In the genomic region with DNA sequence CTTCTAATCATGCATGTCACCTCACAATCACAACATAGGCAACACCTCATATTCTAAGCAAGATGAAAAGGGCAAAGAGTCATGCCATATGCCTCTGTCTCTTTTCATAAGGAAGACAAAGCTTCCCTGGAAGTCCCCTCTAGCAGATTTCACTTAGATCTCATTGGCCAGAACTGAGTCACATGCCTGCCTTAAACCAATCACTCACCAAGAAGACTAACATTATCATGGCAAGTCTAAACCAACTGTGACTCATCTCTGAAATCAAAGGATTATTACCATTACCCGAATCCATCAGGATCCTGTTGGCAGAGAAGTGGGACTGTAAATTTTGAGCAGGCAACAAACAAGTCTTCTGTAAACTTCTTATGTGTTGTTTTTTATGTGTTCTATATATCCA, we compare ENCODE assay signal across 16 cellular contexts. TPM values are rescaled to one million over a fixed set of nuclear protein-coding genes. Genes with fewer than 3 reads are reported as not detected.
A peak's percentile ranks its signal among the peaks of the same experiment; 100 is the strongest.
DNase-seq lines count a peak whose midpoint lies in the region; ATAC-seq, FAIRE-seq and TF ChIP-seq lines count a peak whose summit lies in the region.
"Had no signal": no experiment of that assay in that cellular context is flagged by ENCODE, and none has a peak within 500 bp of the region (broad histone marks: within the 10 kb centered on the region; RNA-seq: fewer than 3 reads in every experiment).

No MANE protein-coding gene starts in this region.

- TF ChIP-seq EP300 in sigmoid colon (IDR thresholded peaks at IDR 0.05): no peak

- POLR2A ChIA-PET in PC-3 (lab: Charles Lee; ENCODE audit: unreplicated experiment): no interaction called here
- POLR2A ChIA-PET in endothelial cell of umbilical vein (lab: Charles Lee): no interaction called here

- H2AFZ ChIP-seq in PC-3 (ENCODE audit: low read length) (no peak overlapping the region), endothelial cell of umbilical vein (ENCODE audit: low read depth, low read length) (no peak overlapping the region)
- H2AFZ ChIP-seq: neural progenitor cell had no signal

- H3K4me1 ChIP-seq in PC-3 (ENCODE audit: insufficient read depth, low read length) (peaks cover 10% of the 10 kb centered on the region; the same call in 1 of the 2 replicates), endothelial cell of umbilical vein (ENCODE audit: control insufficient read depth, extremely low read depth, insufficient read depth, low read length) (peaks cover 31% of the 10 kb centered on the region), sigmoid colon (peaks cover 0 to 83% (median 71%) of the 10 kb centered on the region in 4 donors)

- no peak overlapping the region for H3K4me2 ChIP-seq in PC-3 (ENCODE audit: low read length)
- H3K4me2 ChIP-seq in endothelial cell of umbilical vein (ENCODE audit: insufficient read depth, low read length): no peak overlapping the region
- H3K4me2 ChIP-seq: neural progenitor cell had no signal

- H3F3A ChIP-seq in PC-3 (ENCODE audit: low read length, unreplicated experiment): no peaks in the 10 kb centered on the region

- H3K4me3 Mint-ChIP-seq in activated T-cell treated with anti-CD3 and anti-CD28 coated beads, Interleukin-2, amount 50 U/mL, for 4 hours: no peak overlapping the region
- H3K4me3 Mint-ChIP-seq: dendritic cell treated with granulocyte-macrophage colony-stimulating factor and Interleukin-4, amounts not matched to agents 40 ng/mL and 50 ng/mL, for 4 days; memory B cell; neural progenitor cell had no signal

- no peaks in the 10 kb centered on the region for H3K9me3 Mint-ChIP-seq in activated T-cell treated with anti-CD3 and anti-CD28 coated beads, Interleukin-2, amount 50 U/mL, for 4 hours
- H3K9me3 Mint-ChIP-seq: dendritic cell treated with granulocyte-macrophage colony-stimulating factor and Interleukin-4, amounts not matched to agents 40 ng/mL and 50 ng/mL, for 4 days; memory B cell; neural progenitor cell had no signal

- intact Hi-C loops in PC-3 (cut with micrococcal nuclease): no loop called here
- intact Hi-C loops in endothelial cell of umbilical vein (cut with micrococcal nuclease): no loop called here
- intact Hi-C loops in sigmoid colon (cut with DNase I): no loop called here
- intact Hi-C loops in lower leg skin (cut with DNase I; ENCODE audit: low total_unique reads): no loop called here

- BruUV-seq in PC-3 (replicated peaks; lab: Mats Ljungman, UMichigan): no TSS peak
- no TSS peak for BruUV-seq in endothelial cell of umbilical vein (replicated peaks; lab: Mats Ljungman, UMichigan)

- H3K36me3 Mint-ChIP-seq in activated T-cell treated with anti-CD3 and anti-CD28 coated beads, Interleukin-2, amount 50 U/mL, for 4 hours (ENCODE audit: insufficient read depth): no peaks in the 10 kb centered on the region
- H3K36me3 Mint-ChIP-seq: memory B cell, neural progenitor cell had no signal

- H3K4me3 ChIP-seq in PC-3 (ENCODE audit: low read length) (no peak overlapping the region), endothelial cell of umbilical vein (replicated peaks in 1 of 3; ENCODE audit: insufficient read depth in 1 of 3, low read depth in 1 of 3, low read length in 3 of 3) (no peak overlapping the region), sigmoid colon (no peak overlapping the region), lower leg skin (ENCODE audit: low read depth, poor library complexity, severe bottlenecking) (no peak overlapping the region)
- H3K4me3 ChIP-seq: neural progenitor cell had no signal

- H3K4me1 Mint-ChIP-seq in activated T-cell treated with anti-CD3 and anti-CD28 coated beads, Interleukin-2, amount 50 U/mL, for 4 hours (ENCODE audit: low read depth): no peaks in the 10 kb centered on the region
- H3K4me1 Mint-ChIP-seq: neural progenitor cell had no signal

- no peaks in the 10 kb centered on the region for H3K9me3 ChIP-seq in PC-3 (ENCODE audit: low read length)
- no peaks in the 10 kb centered on the region for H3K9me3 ChIP-seq in endothelial cell of umbilical vein (replicated peaks; ENCODE audit: control insufficient read depth, insufficient read depth, low read length)
- H3K9me3 ChIP-seq in sigmoid colon: no peaks in the 10 kb centered on the region

- peaks cover 26% of the 10 kb centered on the region for H3K27me3 Mint-ChIP-seq in activated T-cell treated with anti-CD3 and anti-CD28 coated beads, Interleukin-2, amount 50 U/mL, for 4 hours (ENCODE audit: low read depth)

- peaks cover 68% of the 10 kb centered on the region for H3K36me3 ChIP-seq in PC-3 (ENCODE audit: low read depth, low read length)
- H3K36me3 ChIP-seq in endothelial cell of umbilical vein (ENCODE audit: control insufficient read depth in 2 of 2, extremely low read depth in 1 of 2, insufficient read depth in 2 of 2, low read length in 2 of 2): peaks cover 39 to 58% of the 10 kb centered on the region in 2 experiments
- H3K36me3 ChIP-seq in sigmoid colon: peaks cover 0 to 16% (median 4%) of the 10 kb centered on the region in 4 donors
- H3K36me3 ChIP-seq: neural progenitor cell had no signal

- DNase-seq in ELR (ENCODE audit: low read depth) (peak; percentile 61), PC-3 (peak; percentile 50), endothelial cell of umbilical vein (ENCODE audit: low read depth, low spot score) (peak; percentile 63), sigmoid colon (no peak), lower leg skin (ENCODE audit: low spot score in 2 of 2) (no peak)
- no peak for DNase-seq in activated T-cell treated with anti-CD3 and anti-CD28 coated beads, Interleukin-2, amount 50 U/mL, for 4 hours
- DNase-seq: DMS79 treated with DMSO at 0.1 percent for 48 hours, NCI-H146, NCI-H446 had no signal

- H3K27me3 ChIP-seq in PC-3 (ENCODE audit: low read length): no peaks in the 10 kb centered on the region
- H3K27me3 ChIP-seq in endothelial cell of umbilical vein (ENCODE audit: control insufficient read depth in 2 of 2, insufficient read depth in 2 of 2, low read length in 2 of 2): no peaks in the 10 kb centered on the region
- H3K27me3 ChIP-seq in sigmoid colon: no peaks in the 10 kb centered on the region
- H3K27me3 ChIP-seq: neural progenitor cell had no signal

- 62 to 70% methylated on average over 1 of the region's 1 CpG for WGBS in sigmoid colon, 2 donors
- WGBS in lower leg skin, 2 donors: 26 to 30% methylated on average over 1 of the region's 1 CpG

- ATAC-seq in PC-3 (peak; percentile 61; the same call in 1 of the 2 replicates), GM19395 (IDR thresholded peaks at IDR 0.05; ENCODE audit: unreplicated experiment) (no peak), HG02852 (IDR thresholded peaks at IDR 0.05; ENCODE audit: unreplicated experiment) (no peak)
- no peak for ATAC-seq in activated T-cell treated with anti-CD3 and anti-CD28 coated beads, Interleukin-2, amount 50 U/mL, for 4 hours

- H3K79me2 ChIP-seq in PC-3 (ENCODE audit: low read length): peaks cover 74% of the 10 kb centered on the region
- H3K79me2 ChIP-seq in endothelial cell of umbilical vein (ENCODE audit: control insufficient read depth, insufficient read depth, low read length): peaks cover 93% of the 10 kb centered on the region

- H3K27ac ChIP-seq in PC-3 (ENCODE audit: low read length) (0 out of 2 replicates have a peak overlapping the region, but pooled peaks have one; percentile 14), endothelial cell of umbilical vein (ENCODE audit: insufficient read depth, low read depth, low read length) (no peak overlapping the region), sigmoid colon (peak overlapping the region in 3 of 4 donors; percentile 61 to 97 (median 81))
- H3K27ac ChIP-seq: C4-2B, neural progenitor cell had no signal

- no peak for FAIRE-seq in endothelial cell of umbilical vein (lab: Jason Lieb, UNC)
- FAIRE-seq: astrocyte had no signal

- dilution Hi-C loops in endothelial cell of umbilical vein (cut with MboI; ENCODE audit: extremely low pct_ligation_motif_present, low sequenced_read_pairs): no loop called here

- TF ChIP-seq POLR2A in endothelial cell of umbilical vein (IDR thresholded peaks at IDR 0.05; ENCODE audit: low read depth, low read length): no peak
- no peak for TF ChIP-seq POLR2A in sigmoid colon (IDR thresholded peaks at IDR 0.05)
- TF ChIP-seq POLR2A in lower leg skin (IDR thresholded peaks at IDR 0.05): no peak

- H3K9ac ChIP-seq in PC-3 (ENCODE audit: low read length): no peak overlapping the region
- no peak overlapping the region for H3K9ac ChIP-seq in endothelial cell of umbilical vein (replicated peaks; ENCODE audit: extremely low read depth, insufficient read depth, low read length)
- H3K9ac ChIP-seq: neural progenitor cell had no signal

- CTCF ChIA-PET in PC-3 (lab: Charles Lee): no interaction called here
- CTCF ChIA-PET in endothelial cell of umbilical vein (lab: Charles Lee): interaction anchor here (1.3 to 2.9 kb wide), 3 partner anchors 9 to 36 kb away, joined by 3 to 13 read pairs (median 11); no protein-coding TSS in a partner anchor

- TF ChIP-seq CTCF in PC-3 (conservative IDR thresholded peaks at IDR 0.05; ENCODE audit: low read depth, low read length): no peak
- TF ChIP-seq CTCF in endothelial cell of umbilical vein (IDR thresholded peaks at IDR 0.05; ENCODE audit: extremely low read depth in 1 of 2, insufficient read depth in 1 of 2, low read depth in 1 of 2, low read length in 2 of 2): no peak
- TF ChIP-seq CTCF in sigmoid colon (IDR thresholded peaks at IDR 0.05): no peak
- TF ChIP-seq CTCF in lower leg skin (IDR thresholded peaks at IDR 0.05): no peak

- H3K9me2 ChIP-seq in PC-3 (replicated peaks; ENCODE audit: low read length): no peaks in the 10 kb centered on the region

- no peaks in the 10 kb centered on the region for H3K9me1 ChIP-seq in endothelial cell of umbilical vein (replicated peaks; ENCODE audit: control insufficient read depth, extremely low read depth, insufficient read depth, low read length)

- H4K20me1 ChIP-seq in PC-3 (ENCODE audit: low read length) (no peaks in the 10 kb centered on the region), endothelial cell of umbilical vein (replicated peaks; ENCODE audit: control insufficient read depth, extremely low read depth, insufficient read depth, low read length) (peaks cover 6% of the 10 kb centered on the region)

RNA-seq across cellular contexts. Expression of a gene that starts 27.8 kb away (rescaled TPM):
- total RNA-seq in PC-3 (2014; rRNA removed): 284 and 296 TPM in 2 replicates
- 1,126 and 1,483 TPM in 2 replicates for total RNA-seq in endothelial cell of umbilical vein
- 3,129 and 3,339 TPM in 2 replicates for polyA plus RNA-seq in endothelial cell of umbilical vein
- polyA plus RNA-seq in endothelial cell of umbilical vein (2011; cell fraction: cytosol; rRNA removed): 1,679 and 1,960 TPM in 2 replicates
- polyA plus RNA-seq in endothelial cell of umbilical vein (2011; cell fraction: nucleus; rRNA removed): 638 and 808 TPM in 2 replicates
- 635 and 1,042 TPM in 2 replicates for polyA plus RNA-seq in endothelial cell of umbilical vein (2012)
- polyA minus RNA-seq in endothelial cell of umbilical vein: 5,246 and 5,371 TPM in 2 replicates
- polyA minus RNA-seq in endothelial cell of umbilical vein (2011; cell fraction: cytosol; rRNA and poly(A)+ RNA removed): 0.92 TPM
- 779 and 1,152 TPM in 2 replicates for polyA minus RNA-seq in endothelial cell of umbilical vein (2011; cell fraction: nucleus; rRNA and poly(A)+ RNA removed)
- 100 to 1,000 TPM; 328 to 857 (median 577) TPM for total RNA-seq in sigmoid colon
- polyA plus RNA-seq in sigmoid colon: 10 to 100 TPM in 2 of 3 donors, 1 to 10 TPM in 1; 8.8 to 32.5 (median 18.6) TPM
- 100 to 1,000 TPM in 3 of 4 donors, 10 to 100 TPM in 1; 78.7 to 178 (median 139) TPM for total RNA-seq in lower leg skin
- 1 to 10 TPM in 2 of 3 donors, under 1 TPM in 1; 0.48 to 1.2 (median 1.1) TPM for total RNA-seq in activated T-cell treated with anti-CD3 and anti-CD28 coated beads, Interleukin-2, amount 50 U/mL, for 4 hours

RNA-seq across cellular contexts. Expression of a gene that starts 53.1 kb away (rescaled TPM):
- total RNA-seq in PC-3 (2014; rRNA removed) (76.6 and 84.4 TPM in 2 replicates), endothelial cell of umbilical vein (146 and 179 TPM in 2 replicates), sigmoid colon (100 to 1,000 TPM in 1 of 4 donors, 10 to 100 TPM in 3; 81.8 to 142 (median 88.6) TPM), lower leg skin (10 to 100 TPM; 47.3 to 72.1 (median 67.7) TPM)
- polyA plus RNA-seq in endothelial cell of umbilical vein (258 and 327 TPM in 2 replicates), sigmoid colon (10 to 100 TPM in 1 of 3 donors, 1 to 10 TPM in 2; 4.6 to 12.8 (median 7.8) TPM)
- polyA plus RNA-seq in endothelial cell of umbilical vein (2011; cell fraction: cytosol; rRNA removed): 240 and 252 TPM in 2 replicates
- 107 and 121 TPM in 2 replicates for polyA plus RNA-seq in endothelial cell of umbilical vein (2011; cell fraction: nucleus; rRNA removed)
- polyA plus RNA-seq in endothelial cell of umbilical vein (2012): 88.3 and 144 TPM in 2 replicates
- 465 and 480 TPM in 2 replicates for polyA minus RNA-seq in endothelial cell of umbilical vein
- polyA minus RNA-seq in endothelial cell of umbilical vein (2011; cell fraction: cytosol; rRNA and poly(A)+ RNA removed): 10.4 TPM
- 104 and 114 TPM in 2 replicates for polyA minus RNA-seq in endothelial cell of umbilical vein (2011; cell fraction: nucleus; rRNA and poly(A)+ RNA removed)
- total RNA-seq in activated T-cell treated with anti-CD3 and anti-CD28 coated beads, Interleukin-2, amount 50 U/mL, for 4 hours: under 1 TPM in 2 of 3 donors, not detected in 1; 0.16 to 0.24 TPM

Comparison
In these comparisons a context has a peak if more than half of its experiments do, and no peak if none do; other contexts are left out.
1. DNase-seq: peak in ELR (single experiment), PC-3 (single experiment) and endothelial cell of umbilical vein (single experiment); none in sigmoid colon (single experiment), lower leg skin (0 of 2) and activated T-cell treated with anti-CD3 and anti-CD28 coated beads, Interleukin-2, amount 50 U/mL, for 4 hours (single experiment).
2. RNA of a gene that starts 27.8 kb away (total RNA-seq): 1,126 to 1,483 TPM in endothelial cell of umbilical vein, 328 to 857 TPM in sigmoid colon, 284 to 296 TPM in PC-3 and 78.7 to 178 TPM in lower leg skin; 0.48 to 1.2 TPM in activated T-cell treated with anti-CD3 and anti-CD28 coated beads, Interleukin-2, amount 50 U/mL, for 4 hours; every median in the first group is over 10 times any median in the second.
3. RNA of a gene that starts 53.1 kb away (total RNA-seq): 146 to 179 TPM in endothelial cell of umbilical vein, 81.8 to 142 TPM in sigmoid colon, 76.6 to 84.4 TPM in PC-3 and 47.3 to 72.1 TPM in lower leg skin; 0.16 to 0.24 TPM in activated T-cell treated with anti-CD3 and anti-CD28 coated beads, Interleukin-2, amount 50 U/mL, for 4 hours; every median in the first group is over 10 times any median in the second.